In the genomic region with DNA sequence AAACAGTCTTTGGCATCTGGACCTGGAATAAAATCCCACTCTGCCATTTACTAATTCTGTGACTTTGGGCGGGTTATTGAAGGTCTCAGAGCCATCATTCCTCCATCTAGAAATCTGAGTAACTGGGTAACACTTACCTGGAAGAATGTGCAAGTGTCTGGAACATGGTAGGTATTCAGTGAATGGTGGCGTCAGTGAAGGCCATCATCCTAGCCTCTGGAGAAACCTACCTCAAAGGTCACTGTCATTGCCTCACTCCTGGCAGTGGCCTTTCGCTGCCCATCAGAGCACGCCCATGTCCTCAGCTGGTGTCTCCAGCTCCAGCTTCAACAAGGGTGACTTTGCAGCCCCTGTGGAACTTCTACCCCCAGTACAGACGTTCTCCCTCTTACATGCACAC, we compare ENCODE assay signal across 21 cellular contexts. TPM values are rescaled to one million over a fixed set of nuclear protein-coding genes. Genes with fewer than 3 reads are reported as not detected.
A peak's percentile ranks its signal among the peaks of the same experiment; 100 is the strongest.
DNase-seq lines count a peak whose midpoint lies in the region; ATAC-seq and TF ChIP-seq lines count a peak whose summit lies in the region.
"Had no signal": no experiment of that assay in that cellular context is flagged by ENCODE, and none has a peak within 500 bp of the region (broad histone marks: within the 10 kb centered on the region; RNA-seq: fewer than 3 reads in every experiment).

No MANE protein-coding gene starts in this region.

- no peak for TF ChIP-seq POLR2A in suprapubic skin (IDR thresholded peaks at IDR 0.05)
- TF ChIP-seq POLR2A in prostate gland (IDR thresholded peaks at IDR 0.05): no peak

- CTCF ChIA-PET in activated naive CD4-positive, alpha-beta T cell treated with anti-CD3 and anti-CD28 coated beads for 36 hours (lab: Charles Lee): interaction anchor here (1.2 kb wide), 1 partner anchor 33 kb away, joined by 3 read pairs; no protein-coding TSS in a partner anchor

- H3K9me3 ChIP-seq in T-helper 17 cell (ENCODE audit: control insufficient read depth, low read length, poor library complexity, severe bottlenecking) (no peaks in the 10 kb centered on the region), esophagus (ENCODE audit: control insufficient read depth in 2 of 2, insufficient read depth in 1 of 2, low read depth in 1 of 2, low read length in 1 of 2) (no peaks in the 10 kb centered on the region), suprapubic skin (no peaks in the 10 kb centered on the region), prostate gland (no peaks in the 10 kb centered on the region)
- H3K9me3 ChIP-seq: body of pancreas, SJCRH30, transverse colon had no signal

- H3K27me3 ChIP-seq in esophagus (ENCODE audit: control insufficient read depth in 1 of 2, insufficient read depth in 2 of 2, low read length in 2 of 2): no peaks in the 10 kb centered on the region
- H3K27me3 ChIP-seq in suprapubic skin: no peaks in the 10 kb centered on the region
- no peaks in the 10 kb centered on the region for H3K27me3 ChIP-seq in prostate gland (replicated peaks; ENCODE audit: insufficient read depth)
- H3K27me3 ChIP-seq: SJCRH30, transverse colon had no signal

- WGBS in esophagus, 2 donors: 89 to 92% methylated on average over 5 of the region's 5 CpGs
- WGBS in suprapubic skin: 96% methylated on average over 4 of the region's 5 CpGs
- WGBS in prostate gland: 100% methylated on average over 5 of the region's 5 CpGs

- H3K4me3 ChIP-seq in esophagus (ENCODE audit: low read depth in 1 of 2, low read length in 2 of 2): no peak overlapping the region
- no peak overlapping the region for H3K4me3 ChIP-seq in suprapubic skin
- H3K4me3 ChIP-seq in prostate gland: no peak overlapping the region
- H3K4me3 ChIP-seq: body of pancreas, SJCRH30, transverse colon had no signal

- peak overlapping the region; percentile 18 to 38 for H3K27ac ChIP-seq in esophagus (ENCODE audit: low read depth in 2 of 2, low read length in 1 of 2)
- H3K27ac ChIP-seq in suprapubic skin: peak overlapping the region; percentile 36
- H3K27ac ChIP-seq in prostate gland: no peak overlapping the region
- H3K27ac ChIP-seq: body of pancreas, SJCRH30 had no signal

- peak overlapping the region; percentile 68 for H3K27ac Mint-ChIP-seq in activated naive CD4-positive, alpha-beta T cell treated with anti-CD3 and anti-CD28 coated beads for 36 hours
- peak overlapping the region; percentile 85 for H3K27ac Mint-ChIP-seq in T-helper 17 cell
- H3K27ac Mint-ChIP-seq: effector memory CD8-positive, alpha-beta T cell had no signal

- intact Hi-C loops in activated naive CD4-positive, alpha-beta T cell treated with anti-CD3 and anti-CD28 coated beads for 36 hours (cut with micrococcal nuclease): no loop called here
- intact Hi-C loops in prostate gland (cut with DNase I): no loop called here

- no peak for DNase-seq in activated naive CD4-positive, alpha-beta T cell treated with anti-CD3 and anti-CD28 coated beads for 36 hours
- no peak for DNase-seq in activated naive CD4-positive, alpha-beta T cell treated with Interleukin-2 at 50 U/mL for 16 hours
- no peak for DNase-seq in T-helper 17 cell
- no peak for DNase-seq in suprapubic skin (ENCODE audit: low spot score in 2 of 2)
- DNase-seq in DMS79 treated with DMSO at 0.1 percent for 48 hours (lab: John Stamatoyannopoulos, UW): no peak
- no peak for DNase-seq in GM03348 (ENCODE audit: low spot score)
- DNase-seq in prostate gland (ENCODE audit: low spot score): no peak
- DNase-seq: activated T-cell treated with anti-CD3 and anti-CD28 coated beads, Interleukin-2, amount 50 U/mL, for 4 hours; body of pancreas; effector memory CD8-positive, alpha-beta T cell; H7; NCI-H1105 treated with DMSO at 0.1 percent for 48 hours; NCI-H2081; nucleus accumbens; SJCRH30; stimulated activated CD4-positive, alpha-beta T cell treated with anti-CD3 and anti-CD28 coated beads, Interleukin-4, amount 100 ng/mL, for 24 hours; transverse colon had no signal

- TF ChIP-seq EP300 in suprapubic skin (IDR thresholded peaks at IDR 0.05): no peak

- peaks cover 2% of the 10 kb centered on the region for H3K36me3 Mint-ChIP-seq in activated naive CD4-positive, alpha-beta T cell treated with anti-CD3 and anti-CD28 coated beads for 36 hours (ENCODE audit: low read depth)
- no peaks in the 10 kb centered on the region for H3K36me3 Mint-ChIP-seq in T-helper 17 cell (ENCODE audit: low read depth)
- H3K36me3 Mint-ChIP-seq: IgD-negative memory B cell had no signal

- H3K4me1 ChIP-seq in esophagus (ENCODE audit: control insufficient read depth in 2 of 2, insufficient read depth in 2 of 2, low read length in 1 of 2) (peaks cover 9 to 11% of the 10 kb centered on the region in 2 donors), suprapubic skin (peaks cover 51% of the 10 kb centered on the region), prostate gland (replicated peaks) (no peaks in the 10 kb centered on the region)

- H3K4me3 Mint-ChIP-seq in activated naive CD4-positive, alpha-beta T cell treated with anti-CD3 and anti-CD28 coated beads for 36 hours: no peak overlapping the region
- peak overlapping the region; percentile 76 for H3K4me3 Mint-ChIP-seq in T-helper 17 cell
- H3K4me3 Mint-ChIP-seq: stimulated activated naive CD8-positive, alpha-beta T cell treated with anti-CD3 and anti-CD28 coated beads, Interleukin-15, Interleukin-2, amounts not matched to agents 100 ng/mL and 50 ng/mL, for 24 hours had no signal

- H3K27me3 Mint-ChIP-seq in activated naive CD4-positive, alpha-beta T cell treated with anti-CD3 and anti-CD28 coated beads for 36 hours (ENCODE audit: low read depth): no peaks in the 10 kb centered on the region
- peaks cover 6% of the 10 kb centered on the region for H3K27me3 Mint-ChIP-seq in T-helper 17 cell

- no peak for ATAC-seq in T-helper 17 cell
- ATAC-seq: activated T-cell treated with anti-CD3 and anti-CD28 coated beads, Interleukin-2, amount 50 U/mL, for 4 hours; body of pancreas; effector memory CD8-positive, alpha-beta T cell; Panc1 had no signal

- H3K4me1 Mint-ChIP-seq in activated naive CD4-positive, alpha-beta T cell treated with anti-CD3 and anti-CD28 coated beads for 36 hours (ENCODE audit: low read depth): peaks cover 61% of the 10 kb centered on the region
- peaks cover 53% of the 10 kb centered on the region for H3K4me1 Mint-ChIP-seq in T-helper 17 cell

- H3K36me3 ChIP-seq in esophagus (ENCODE audit: control insufficient read depth in 2 of 2, insufficient read depth in 2 of 2, low read length in 1 of 2) (no peaks in the 10 kb centered on the region), suprapubic skin (no peaks in the 10 kb centered on the region), prostate gland (no peaks in the 10 kb centered on the region)
- H3K36me3 ChIP-seq: SJCRH30, transverse colon had no signal

- no peaks in the 10 kb centered on the region for H3K9me3 Mint-ChIP-seq in activated naive CD4-positive, alpha-beta T cell treated with anti-CD3 and anti-CD28 coated beads for 36 hours
- H3K9me3 Mint-ChIP-seq: activated T-cell treated with anti-CD3 and anti-CD28 coated beads, Interleukin-2, amount 50 U/mL, for 4 hours; effector memory CD8-positive, alpha-beta T cell; IgD-negative memory B cell; stimulated activated naive CD8-positive, alpha-beta T cell treated with anti-CD3 and anti-CD28 coated beads, Interleukin-15, Interleukin-2, amounts not matched to agents 100 ng/mL and 50 ng/mL, for 24 hours had no signal

- TF ChIP-seq CTCF in suprapubic skin (IDR thresholded peaks at IDR 0.05) (no peak), prostate gland (IDR thresholded peaks at IDR 0.05) (no peak)

RNA-seq across cellular contexts. Expression of gene GAL3ST4, which starts 4.5 kb away (rescaled TPM):
- 1 to 10 TPM; 6.2 to 6.5 TPM for total RNA-seq in activated naive CD4-positive, alpha-beta T cell treated with anti-CD3 and anti-CD28 coated beads for 36 hours
- total RNA-seq in T-helper 17 cell: 1 to 10 TPM; 5.0 to 6.5 TPM
- polyA plus RNA-seq in esophagus: 1 to 10 TPM; 4.4 to 5.1 TPM
- total RNA-seq in suprapubic skin: 10 to 100 TPM; 30.0 to 36.9 (median 33.0) TPM
- 10 to 100 TPM in 1 of 2 donors, 1 to 10 TPM in 1; 4.1 to 10.2 TPM for total RNA-seq in prostate gland

RNA-seq across cellular contexts. Expression of gene TRAPPC14, which starts 5.3 kb away (rescaled TPM):
- total RNA-seq in activated naive CD4-positive, alpha-beta T cell treated with anti-CD3 and anti-CD28 coated beads for 36 hours: 10 to 100 TPM; 21.2 to 21.6 TPM
- 10 to 100 TPM; 45.8 to 46.9 TPM for total RNA-seq in T-helper 17 cell
- 10 to 100 TPM; 18.5 to 27.2 TPM for polyA plus RNA-seq in esophagus
- 10 to 100 TPM; 19.7 to 69.0 (median 35.8) TPM for total RNA-seq in suprapubic skin
- total RNA-seq in prostate gland: 10 to 100 TPM; 21.2 to 43.4 TPM

RNA-seq across cellular contexts. Expression of gene GPC2, which starts 13.3 kb away (rescaled TPM):
- 1 to 10 TPM; 7.6 to 9.5 TPM for total RNA-seq in activated naive CD4-positive, alpha-beta T cell treated with anti-CD3 and anti-CD28 coated beads for 36 hours
- total RNA-seq in T-helper 17 cell: 1 to 10 TPM; 5.0 to 8.5 TPM
- 1 to 10 TPM; 1.1 to 2.2 TPM for polyA plus RNA-seq in esophagus
- total RNA-seq in suprapubic skin: 10 to 100 TPM in 2 of 4 donors, 1 to 10 TPM in 2; 7.3 to 45.4 (median 14.8) TPM
- 1 to 10 TPM; 1.7 to 2.8 TPM for total RNA-seq in prostate gland

RNA-seq across cellular contexts. Expression of gene STAG3, which starts 13.8 kb away (rescaled TPM):
- 10 to 100 TPM; 38.4 to 41.0 TPM for total RNA-seq in activated naive CD4-positive, alpha-beta T cell treated with anti-CD3 and anti-CD28 coated beads for 36 hours
- 1 to 10 TPM; 4.0 to 4.8 TPM for total RNA-seq in T-helper 17 cell
- polyA plus RNA-seq in esophagus: under 1 TPM; 0.25 to 0.73 TPM
- total RNA-seq in suprapubic skin: 1 to 10 TPM in 2 of 4 donors, under 1 TPM in 1, not detected in 1; 0.68 to 2.0 (median 1.9) TPM
- 10 to 100 TPM in 1 of 2 donors, 1 to 10 TPM in 1; 1.8 to 37.6 TPM for total RNA-seq in prostate gland
- total RNA-seq: body of pancreas had no signal

RNA-seq across cellular contexts. Expression of gene LAMTOR4, which starts 15.2 kb away (rescaled TPM):
- total RNA-seq in activated naive CD4-positive, alpha-beta T cell treated with anti-CD3 and anti-CD28 coated beads for 36 hours: 100 to 1,000 TPM; 129 to 135 TPM
- total RNA-seq in T-helper 17 cell (100 to 1,000 TPM; 124 to 135 TPM), suprapubic skin (100 to 1,000 TPM; 346 to 682 (median 537) TPM), prostate gland (100 to 1,000 TPM; 213 to 243 TPM)
- 100 to 1,000 TPM in 1 of 2 donors, 10 to 100 TPM in 1; 85.7 to 138 TPM for polyA plus RNA-seq in esophagus

Comparison
In these comparisons a context has a peak if more than half of its experiments do, and no peak if none do; other contexts are left out.
1. H3K27ac ChIP-seq: peak in esophagus (2 of 2) and suprapubic skin (single experiment); none in prostate gland (0 of 2).